1 cellular context compared by ENCODE assay signal in genomic region chr11:83007909-83008580, GRCh38.
TF ChIP-seq lines count a peak whose summit lies in the region.

No MANE protein-coding gene starts in this region.

TF ChIP-seq in K562, 482 proteins besides CTCF, POLR2A, EP300 and RAD21 (continued from another document and continues in another):
- TF ChIP-seq MAZ (CRISPR knock-in tag; conservative IDR thresholded peaks at IDR 0.05 in 1 of 2, IDR thresholded peaks at IDR 0.05 in 1 of 2): no peak; a peak in 1 of 4 replicates
- TF ChIP-seq MYBL2 (IDR thresholded peaks at IDR 0.05; ENCODE audit: low read depth): no peak
- TF ChIP-seq MYBL2 (CRISPR knock-in tag; IDR thresholded peaks at IDR 0.05; ENCODE audit: borderline replicate concordance): no peak
- no peak for TF ChIP-seq ZBTB17 (CRISPR knock-in tag; IDR thresholded peaks at IDR 0.05)
- no peak for TF ChIP-seq PPARD (CRISPR knock-in tag; IDR thresholded peaks at IDR 0.05)
- peak; percentile 90 to 99 for TF ChIP-seq RCOR1 (IDR thresholded peaks at IDR 0.05; ENCODE audit: borderline replicate concordance in 1 of 2, low read depth in 2 of 2, low read length in 2 of 2)
- TF ChIP-seq MAFF (IDR thresholded peaks at IDR 0.05; ENCODE audit: low read length): no peak
- no peak for TF ChIP-seq CBX2 (IDR thresholded peaks at IDR 0.05; ENCODE audit: insufficient read depth, low read length, poor library complexity, severe bottlenecking)
- no peak for TF ChIP-seq SAFB (IDR thresholded peaks at IDR 0.05; ENCODE audit: borderline replicate concordance, low read depth, low read length)
- no peak for TF ChIP-seq ZNF431 (CRISPR knock-in tag; IDR thresholded peaks at IDR 0.05)
- TF ChIP-seq TEAD2 (tag; IDR thresholded peaks at IDR 0.05): no peak
- TF ChIP-seq ZNF133 (CRISPR knock-in tag; IDR thresholded peaks at IDR 0.05): no peak
- no peak for TF ChIP-seq TAF15 (IDR thresholded peaks at IDR 0.05; ENCODE audit: low read depth, low read length)
- TF ChIP-seq FIP1L1 (IDR thresholded peaks at IDR 0.05; ENCODE audit: low read depth, low read length, poor library complexity, severe bottlenecking): no peak
- TF ChIP-seq ZNF696 (CRISPR knock-in tag; conservative IDR thresholded peaks at IDR 0.05): no peak
- TF ChIP-seq ZFX (CRISPR knock-in tag; IDR thresholded peaks at IDR 0.05): peak; percentile 25; the same call in 1 of the 2 replicates
- peak; percentile 84 for TF ChIP-seq L3MBTL2 (IDR thresholded peaks at IDR 0.05)
- no peak for TF ChIP-seq MAFK (IDR thresholded peaks at IDR 0.05; ENCODE audit: low read length)
- no peak for TF ChIP-seq PHTF2 (CRISPR knock-in tag; IDR thresholded peaks at IDR 0.05)
- no peak for TF ChIP-seq ZNF318 (IDR thresholded peaks at IDR 0.05; ENCODE audit: borderline replicate concordance in 1 of 2, low read depth in 1 of 2)
- no peak for TF ChIP-seq ERF (CRISPR knock-in tag; IDR thresholded peaks at IDR 0.05)
- no peak for TF ChIP-seq HDAC6 (IDR thresholded peaks at IDR 0.05; ENCODE audit: low read depth, low read length)
- no peak for TF ChIP-seq ZBTB34 (CRISPR knock-in tag; IDR thresholded peaks at IDR 0.05)
- no peak for TF ChIP-seq IRF9 (tag; IDR thresholded peaks at IDR 0.05)
- TF ChIP-seq ZNF239 (CRISPR knock-in tag; IDR thresholded peaks at IDR 0.05): no peak
- TF ChIP-seq BRCA1 (IDR thresholded peaks at IDR 0.05): no peak
- no peak for TF ChIP-seq BRCA1 (CRISPR knock-in tag; IDR thresholded peaks at IDR 0.05)
- TF ChIP-seq ZNF707 (CRISPR knock-in tag; conservative IDR thresholded peaks at IDR 0.05): no peak
- no peak for TF ChIP-seq ZNF740 (CRISPR knock-in tag; IDR thresholded peaks at IDR 0.05)
- TF ChIP-seq ZNF740 (tag; IDR thresholded peaks at IDR 0.05): no peak
- TF ChIP-seq BDP1 (IDR thresholded peaks at IDR 0.05; ENCODE audit: insufficient read depth, insufficient read length): no peak
- no peak for TF ChIP-seq KDM2B (CRISPR knock-in tag; IDR thresholded peaks at IDR 0.05)
- no peak for TF ChIP-seq THAP7 (CRISPR knock-in tag; IDR thresholded peaks at IDR 0.05)
- peak; percentile 69 for TF ChIP-seq BCOR (IDR thresholded peaks at IDR 0.05)
- no peak for TF ChIP-seq TSC22D4 (tag; IDR thresholded peaks at IDR 0.05)
- TF ChIP-seq JUN (IDR thresholded peaks at IDR 0.05; ENCODE audit: borderline replicate concordance, low read depth, low read length): no peak
- no peak for TF ChIP-seq JUN (CRISPR knock-in tag; IDR thresholded peaks at IDR 0.05; ENCODE audit: borderline replicate concordance)
- no peak for TF ChIP-seq NR2F6 (CRISPR knock-in tag; IDR thresholded peaks at IDR 0.05)
- no peak for TF ChIP-seq NKRF (IDR thresholded peaks at IDR 0.05; ENCODE audit: borderline replicate concordance)
- no peak for TF ChIP-seq SP1 (CRISPR knock-in tag; IDR thresholded peaks at IDR 0.05)
- TF ChIP-seq PTRF (tag; IDR thresholded peaks at IDR 0.05): no peak
- no peak for TF ChIP-seq ZNF695 (CRISPR knock-in tag; IDR thresholded peaks at IDR 0.05)
- TF ChIP-seq ZNF3 (CRISPR knock-in tag; IDR thresholded peaks at IDR 0.05): no peak
- TF ChIP-seq MCM5 (IDR thresholded peaks at IDR 0.05; ENCODE audit: low read depth): no peak
- TF ChIP-seq AFF1 (IDR thresholded peaks at IDR 0.05; ENCODE audit: low read depth in 1 of 2, partially characterized antibody in 2 of 2): peak in 1 of 2 experiments; percentile 12
- no peak for TF ChIP-seq GTF3C2 (IDR thresholded peaks at IDR 0.05; ENCODE audit: borderline replicate concordance, extremely low read depth, insufficient read length)
